11 cellular contexts compared by ENCODE assay signal in the genomic region with DNA sequence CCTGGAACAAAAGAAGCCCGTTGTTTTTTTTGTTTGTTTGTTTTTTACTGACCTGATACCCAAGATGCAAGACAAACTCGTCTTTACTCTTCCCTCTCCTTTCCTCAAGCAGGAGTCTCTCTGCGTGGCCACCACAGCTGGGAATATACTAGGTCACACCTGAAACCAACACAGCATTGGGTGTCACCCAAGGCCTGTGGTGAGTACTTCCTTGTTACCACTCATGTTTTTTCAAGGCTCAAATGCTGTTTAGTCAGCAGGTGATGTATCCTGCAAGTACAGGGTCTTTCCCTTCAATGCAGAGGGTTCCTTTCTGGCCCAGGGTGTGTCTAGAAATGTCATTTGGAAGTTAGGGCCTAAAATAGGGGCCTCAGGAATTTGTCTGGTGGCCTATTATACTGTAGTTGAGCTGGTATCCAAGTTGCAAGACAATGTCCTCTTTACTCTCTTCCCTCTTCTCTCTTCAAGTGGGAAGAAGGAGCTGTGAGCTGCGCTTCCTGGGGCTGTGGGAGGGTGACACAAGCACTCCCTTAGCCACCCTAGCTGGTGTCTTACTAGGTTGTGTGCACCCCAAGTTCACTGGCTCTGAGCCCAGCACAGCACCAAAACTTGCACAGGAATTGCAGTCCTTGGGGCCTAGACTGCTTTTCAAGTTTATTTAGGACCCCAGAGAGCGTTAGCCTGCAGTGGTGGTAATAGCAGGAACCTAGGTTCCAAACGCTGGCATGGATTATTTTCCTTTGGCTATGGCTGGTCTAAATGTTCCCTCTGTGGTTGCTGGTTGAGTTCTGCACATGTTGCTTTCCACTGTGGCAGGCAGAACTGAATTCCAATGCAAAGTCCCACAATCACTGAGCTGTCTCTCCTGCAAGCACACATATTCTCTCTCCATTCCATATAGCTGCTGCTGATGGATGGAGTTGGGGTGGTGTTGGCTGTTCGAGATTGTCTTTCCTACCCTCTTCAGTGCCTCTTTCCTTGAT.
DNase-seq lines count a peak whose midpoint lies in the region; ATAC-seq lines count a peak whose summit lies in the region.
"Had no signal": no experiment of that assay in that cellular context is flagged by ENCODE, and none has a peak within 500 bp of the region (broad histone marks: within the 10 kb centered on the region; RNA-seq: fewer than 3 reads in every experiment).

No MANE protein-coding gene starts in this region.

- no peak for DNase-seq in activated CD4-positive, alpha-beta T cell treated with anti-CD3 and anti-CD28 coated beads, Interleukin-2, amount 50 U/mL, for 48 hours
- DNase-seq in retina (no peak), NCI-H1105 treated with DMSO at 0.1 percent for 48 hours (lab: John Stamatoyannopoulos, UW) (no peak)
- DNase-seq: NCI-H1092, NCI-H748 treated with DMSO at 0.1 percent for 48 hours, pancreas had no signal

- peak; percentile 84 for ATAC-seq in GM18867 (IDR thresholded peaks at IDR 0.05; ENCODE audit: unreplicated experiment)
- ATAC-seq in GM21717 (IDR thresholded peaks at IDR 0.05; ENCODE audit: unreplicated experiment), result peak; percentile 72
- peak; percentile 69 for ATAC-seq in HG03280 (IDR thresholded peaks at IDR 0.05; ENCODE audit: unreplicated experiment)
- peak; percentile 26 for ATAC-seq in esophagus mucosa
- no peak for ATAC-seq in HG03039 (IDR thresholded peaks at IDR 0.05; ENCODE audit: unreplicated experiment)
- ATAC-seq: pancreas had no signal
